Comparison of ENCODE assay signal across 1 cellular context in the genomic region with DNA sequence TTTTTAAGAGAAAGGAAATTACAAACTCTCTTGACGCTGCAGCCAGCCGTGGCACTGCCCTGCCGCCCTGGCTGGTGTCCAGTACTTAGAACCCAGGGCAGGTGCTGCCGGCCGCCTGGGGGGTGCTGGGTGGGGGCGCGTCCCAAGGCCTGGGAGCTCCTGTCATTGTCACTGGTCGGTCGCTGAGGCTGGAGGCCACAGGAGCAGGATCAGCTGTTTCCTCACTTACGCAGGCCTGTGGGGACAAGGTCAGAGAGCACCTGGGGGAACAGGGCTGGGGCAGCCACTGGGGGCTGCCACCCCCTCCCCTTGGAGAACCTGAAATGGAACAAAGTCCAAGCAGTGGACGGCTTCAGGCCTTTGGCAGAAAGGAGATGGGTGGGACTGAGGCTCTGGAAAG.
TF ChIP-seq lines count a peak whose summit lies in the region.

No MANE protein-coding gene starts in this region.

TF ChIP-seq in endothelial cell of umbilical vein, 7 proteins besides CTCF, POLR2A, EP300 and RAD21:
- no peak for TF ChIP-seq JUN (IDR thresholded peaks at IDR 0.05; ENCODE audit: borderline replicate concordance, insufficient read depth, insufficient read length, low read depth)
- TF ChIP-seq, protein P1, sequence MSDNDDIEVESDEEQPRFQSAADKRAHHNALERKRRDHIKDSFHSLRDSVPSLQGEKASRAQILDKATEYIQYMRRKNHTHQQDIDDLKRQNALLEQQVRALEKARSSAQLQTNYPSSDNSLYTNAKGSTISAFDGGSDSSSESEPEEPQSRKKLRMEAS (IDR thresholded peaks at IDR 0.05; ENCODE audit: insufficient read depth, insufficient read length), result no peak
- TF ChIP-seq GATA2 (IDR thresholded peaks at IDR 0.05; ENCODE audit: insufficient read depth, insufficient read length, low read depth, low read length), result no peak
- TF ChIP-seq MYC (IDR thresholded peaks at IDR 0.05; ENCODE audit: low read depth, low read length), result no peak
- no peak for TF ChIP-seq FOS (IDR thresholded peaks at IDR 0.05; ENCODE audit: borderline replicate concordance, insufficient read depth, low read length)
- no peak for TF ChIP-seq EZH2 (IDR thresholded peaks at IDR 0.05; ENCODE audit: borderline replicate concordance, low read depth, low read length, severe bottlenecking)
- no peak for TF ChIP-seq POLR2AphosphoS5 (IDR thresholded peaks at IDR 0.05; ENCODE audit: insufficient read depth, low read depth, low read length)
